Comparison of ENCODE assay signal across 21 cellular contexts in genomic region chr12:12365442-12365802, GRCh38. TPM values are rescaled to one million over a fixed set of nuclear protein-coding genes. Genes with fewer than 3 reads are reported as not detected.
A peak's percentile ranks its signal among the peaks of the same experiment; 100 is the strongest.
DNase-seq lines count a peak whose midpoint lies in the region; ATAC-seq and TF ChIP-seq lines count a peak whose summit lies in the region.
"Had no signal": no experiment of that assay in that cellular context is flagged by ENCODE, and none has a peak within 500 bp of the region (broad histone marks: within the 10 kb centered on the region; RNA-seq: fewer than 3 reads in every experiment).

No MANE protein-coding gene starts in this region.

- peaks cover 75% of the 10 kb centered on the region for H3K36me3 Mint-ChIP-seq in activated T-cell treated with anti-CD3 and anti-CD28 coated beads, Interleukin-2, amount 50 U/mL, for 24 hours (ENCODE audit: low read depth)
- peaks cover 44% of the 10 kb centered on the region for H3K36me3 Mint-ChIP-seq in activated T-cell treated with anti-CD3 and anti-CD28 coated beads, Interleukin-2, amount 50 U/mL, for 4 hours (ENCODE audit: insufficient read depth)
- H3K36me3 Mint-ChIP-seq in T-cell = peaks cover 33% of the 10 kb centered on the region

- TF ChIP-seq POLR2A in testis (IDR thresholded peaks at IDR 0.05) = no peak

- 76 to 89% methylated on average over 5 of the region's 5 CpGs for WGBS in testis, 2 donors

- TF ChIP-seq CTCF in testis (IDR thresholded peaks at IDR 0.05) = no peak

- no peak overlapping the region for H3K4me3 ChIP-seq in testis
- H3K4me3 ChIP-seq: HAP-1, right lobe of liver, tibial artery had no signal

- intact Hi-C loops in testis (cut with DNase I; ENCODE audit: low total_unique reads) = no loop called here

- no peaks in the 10 kb centered on the region for H3K27me3 ChIP-seq in testis
- H3K27me3 ChIP-seq: right lobe of liver, tibial artery had no signal

- H3K9me3 ChIP-seq in testis = no peaks in the 10 kb centered on the region
- H3K9me3 ChIP-seq: HAP-1, right lobe of liver, tibial artery had no signal

- peaks cover 55% of the 10 kb centered on the region for H3K4me1 Mint-ChIP-seq in activated T-cell treated with anti-CD3 and anti-CD28 coated beads, Interleukin-2, amount 50 U/mL, for 24 hours (ENCODE audit: low read depth)
- peaks cover 51% of the 10 kb centered on the region for H3K4me1 Mint-ChIP-seq in activated T-cell treated with anti-CD3 and anti-CD28 coated beads, Interleukin-2, amount 50 U/mL, for 4 hours (ENCODE audit: low read depth)
- H3K4me1 Mint-ChIP-seq in T-cell = peaks cover 56 to 63% (median 62%) of the 10 kb centered on the region in 3 donors
- H3K4me1 Mint-ChIP-seq: endodermal cell had no signal

- POLR2A ChIA-PET in T-cell (lab: Charles Lee) = interaction anchor here (0.5 to 0.6 kb wide), 2 partner anchors 116 to 785 kb away, joined by 3 read pairs; no protein-coding TSS in a partner anchor

- no peaks in the 10 kb centered on the region for H3K9me3 Mint-ChIP-seq in activated T-cell treated with anti-CD3 and anti-CD28 coated beads, Interleukin-2, amount 50 U/mL, for 24 hours
- no peaks in the 10 kb centered on the region for H3K9me3 Mint-ChIP-seq in activated T-cell treated with anti-CD3 and anti-CD28 coated beads, Interleukin-2, amount 50 U/mL, for 4 hours
- H3K9me3 Mint-ChIP-seq in T-cell = no peaks in the 10 kb centered on the region
- H3K9me3 Mint-ChIP-seq: endodermal cell; naive thymus-derived CD4-positive, alpha-beta T cell had no signal

- no peaks in the 10 kb centered on the region for H3K36me3 ChIP-seq in testis (ENCODE audit: low read depth, missing control alignments)
- H3K36me3 ChIP-seq: HAP-1 had no signal

- H3K27me3 Mint-ChIP-seq in activated T-cell treated with anti-CD3 and anti-CD28 coated beads, Interleukin-2, amount 50 U/mL, for 24 hours = no peaks in the 10 kb centered on the region
- H3K27me3 Mint-ChIP-seq in activated T-cell treated with anti-CD3 and anti-CD28 coated beads, Interleukin-2, amount 50 U/mL, for 4 hours (ENCODE audit: low read depth) = no peaks in the 10 kb centered on the region
- no peaks in the 10 kb centered on the region for H3K27me3 Mint-ChIP-seq in T-cell
- H3K27me3 Mint-ChIP-seq: CD4-positive, CD25-positive, alpha-beta regulatory T cell; naive thymus-derived CD4-positive, alpha-beta T cell had no signal

- CTCF ChIA-PET in T-cell (lab: Charles Lee) = interaction anchor here in 1 of 2 donors (0.6 to 1.0 kb wide), 2 partner anchors 9 to 12 kb away, joined by 3 to 5 read pairs; partner anchors contain the start of gene BORCS5

- H3K4me3 Mint-ChIP-seq in activated T-cell treated with anti-CD3 and anti-CD28 coated beads, Interleukin-2, amount 50 U/mL, for 24 hours = no peak overlapping the region
- H3K4me3 Mint-ChIP-seq in activated T-cell treated with anti-CD3 and anti-CD28 coated beads, Interleukin-2, amount 50 U/mL, for 4 hours = no peak overlapping the region
- H3K4me3 Mint-ChIP-seq in T-cell = no peak overlapping the region
- H3K4me3 Mint-ChIP-seq: endodermal cell had no signal

- no peak for DNase-seq in activated T-cell treated with anti-CD3 and anti-CD28 coated beads, Interleukin-2, amount 50 U/mL, for 24 hours
- DNase-seq in activated T-cell treated with anti-CD3 and anti-CD28 coated beads, Interleukin-2, amount 50 U/mL, for 4 hours = no peak
- no peak for DNase-seq in T-cell
- no peak for DNase-seq in substantia nigra (lab: John Stamatoyannopoulos, UW)
- no peak for DNase-seq in testis
- DNase-seq: CD4-positive, CD25-positive, alpha-beta regulatory T cell; endodermal cell; Kasumi-1; left colon; mesendoderm; naive thymus-derived CD4-positive, alpha-beta T cell; NCI-H1048; NCI-H2029 treated with DMSO at 0.1 percent for 48 hours; NCI-H524; right lobe of liver; RPMI8226; tibial artery had no signal

- no peaks in the 10 kb centered on the region for H3K4me1 ChIP-seq in testis
- H3K4me1 ChIP-seq: right lobe of liver had no signal

- ATAC-seq in activated T-cell treated with anti-CD3 and anti-CD28 coated beads, Interleukin-2, amount 50 U/mL, for 4 hours = no peak
- no peak for ATAC-seq in T-cell (replicated peaks in 1 of 4)
- ATAC-seq in GM21367 (IDR thresholded peaks at IDR 0.05; ENCODE audit: unreplicated experiment) = no peak
- ATAC-seq in GM18870 (IDR thresholded peaks at IDR 0.05; ENCODE audit: unreplicated experiment) = no peak
- ATAC-seq: naive thymus-derived CD4-positive, alpha-beta T cell had no signal

- peak overlapping the region; percentile 11 for H3K27ac Mint-ChIP-seq in activated T-cell treated with anti-CD3 and anti-CD28 coated beads, Interleukin-2, amount 50 U/mL, for 24 hours
- H3K27ac Mint-ChIP-seq in T-cell = peak overlapping the region; percentile 71 to 75
- H3K27ac Mint-ChIP-seq: endodermal cell had no signal

- H3K27ac ChIP-seq in cingulate gyrus (ENCODE audit: low read depth, low read length) = peak overlapping the region; percentile 94
- peak overlapping the region; percentile 91 for H3K27ac ChIP-seq in substantia nigra (ENCODE audit: low read depth, low read length, poor library complexity, severe bottlenecking)
- H3K27ac ChIP-seq in testis = no peak overlapping the region
- H3K27ac ChIP-seq: right lobe of liver, tibial artery had no signal

RNA-seq across cellular contexts. Expression of gene BORCS5, which starts 8.5 kb away (rescaled TPM):
- total RNA-seq in activated T-cell treated with anti-CD3 and anti-CD28 coated beads, Interleukin-2, amount 50 U/mL, for 4 hours = 10 to 100 TPM; 22.2 to 26.7 (median 23.6) TPM
- total RNA-seq in T-cell (10 to 100 TPM; 18.0 to 34.0 (median 25.5) TPM), testis (10 to 100 TPM; 22.8 to 46.3 TPM)
- polyA plus RNA-seq in testis (ENCODE audit: insufficient read depth, low read depth, low replicate concordance) = 20.3 TPM

RNA-seq across cellular contexts. Expression of gene MANSC1, which starts 15.4 kb away (rescaled TPM):
- 1 to 10 TPM in 2 of 3 donors, under 1 TPM in 1; 0.79 to 2.5 (median 1.7) TPM for total RNA-seq in activated T-cell treated with anti-CD3 and anti-CD28 coated beads, Interleukin-2, amount 50 U/mL, for 4 hours
- 1 to 10 TPM in 2 of 5 donors, under 1 TPM in 3; 0.16 to 1.6 (median 0.96) TPM for total RNA-seq in T-cell
- total RNA-seq in testis = 10 to 100 TPM; 24.0 to 24.7 TPM
- 30.3 TPM for polyA plus RNA-seq in testis (ENCODE audit: insufficient read depth, low read depth, low replicate concordance)

Comparison
In these comparisons a context has a peak if more than half of its experiments do, and no peak if none do; other contexts are left out.
1. H3K27ac ChIP-seq: peak in cingulate gyrus (single experiment) and substantia nigra (single experiment); none in testis (0 of 2).
2. RNA of gene MANSC1, which starts 15.4 kb away (total RNA-seq): 24.0 to 24.7 TPM in testis; 0.79 to 2.5 TPM in activated T-cell treated with anti-CD3 and anti-CD28 coated beads, Interleukin-2, amount 50 U/mL, for 4 hours and 0.16 to 1.6 TPM in T-cell; every median in the first group is over 4 times any median in the second.